ENCODE assay signal across 19 cellular contexts in the genomic region with DNA sequence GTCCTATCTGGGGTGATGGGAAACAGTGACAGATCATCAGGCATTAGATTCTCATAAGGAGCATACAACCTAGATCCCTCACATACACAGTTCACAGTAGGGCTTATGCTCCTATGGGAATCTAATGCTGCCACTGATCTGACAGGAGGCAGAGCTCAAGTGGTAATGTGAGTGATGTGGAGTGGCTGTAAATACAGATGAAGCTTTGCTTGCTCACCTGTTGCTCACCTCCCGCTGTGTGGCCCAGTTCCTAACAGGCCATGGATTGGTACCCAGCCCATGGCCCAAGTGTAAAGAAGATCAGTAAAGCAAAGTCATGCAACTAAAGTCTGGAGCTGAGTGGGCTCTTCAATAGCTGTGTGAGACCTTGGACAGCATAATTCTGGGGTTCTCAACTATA.
DNase-seq lines count a peak whose midpoint lies in the region; TF ChIP-seq lines count a peak whose summit lies in the region.
"Had no signal": no experiment of that assay in that cellular context is flagged by ENCODE, and none has a peak within 500 bp of the region (broad histone marks: within the 10 kb centered on the region; RNA-seq: fewer than 3 reads in every experiment).

No MANE protein-coding gene starts in this region.

- H3K27me3 ChIP-seq in colonic mucosa: no peaks in the 10 kb centered on the region
- H3K27me3 ChIP-seq: BLaER1 had no signal

- H3K27ac ChIP-seq in SK-N-MC (peak overlapping the region; percentile 99), colonic mucosa (no peak overlapping the region)
- H3K27ac ChIP-seq: 22Rv1, BLaER1, C4-2B, GM23248 had no signal

- H3K4me3 Mint-ChIP-seq in nephron progenitor cell: no peak overlapping the region
- H3K4me3 Mint-ChIP-seq: B cell; CD4-positive, CD25-positive, alpha-beta regulatory T cell; CD8-positive, alpha-beta T cell had no signal

- H3K27me3 Mint-ChIP-seq in nephron progenitor cell (ENCODE audit: low read depth, poor library complexity): peaks cover 3% of the 10 kb centered on the region
- H3K27me3 Mint-ChIP-seq: CD4-positive, CD25-positive, alpha-beta regulatory T cell had no signal

- no peaks in the 10 kb centered on the region for H3K4me1 ChIP-seq in colonic mucosa

- TF ChIP-seq CTCF in LNCaP clone FGC (IDR thresholded peaks at IDR 0.05; ENCODE audit: control insufficient read depth, extremely low read depth, insufficient read depth): no peak
- TF ChIP-seq CTCF in colonic mucosa (IDR thresholded peaks at IDR 0.05): no peak
- TF ChIP-seq CTCF in nephron progenitor cell (IDR thresholded peaks at IDR 0.05): no peak

- peaks cover 7% of the 10 kb centered on the region for H3K9me3 Mint-ChIP-seq in nephron progenitor cell
- H3K9me3 Mint-ChIP-seq: CD8-positive, alpha-beta T cell had no signal

- no peak overlapping the region for H3K27ac Mint-ChIP-seq in nephron progenitor cell
- H3K27ac Mint-ChIP-seq: B cell; CD4-positive, CD25-positive, alpha-beta regulatory T cell; CD8-positive, alpha-beta T cell had no signal

- H3K9me3 ChIP-seq in SK-N-MC (ENCODE audit: low read depth, low read length) (peaks cover 14% of the 10 kb centered on the region; the same call in 1 of the 2 replicates), colonic mucosa (no peaks in the 10 kb centered on the region)

- no peak overlapping the region for H3K4me3 ChIP-seq in LNCaP clone FGC (ENCODE audit: low read depth, low read length)
- no peak overlapping the region for H3K4me3 ChIP-seq in SK-N-MC
- no peak overlapping the region for H3K4me3 ChIP-seq in colonic mucosa
- H3K4me3 ChIP-seq: BLaER1, GM23248 had no signal

- H3K36me3 ChIP-seq in SK-N-MC (ENCODE audit: insufficient read depth, low read length): peaks cover 13% of the 10 kb centered on the region
- H3K36me3 ChIP-seq in colonic mucosa: no peaks in the 10 kb centered on the region
- H3K36me3 ChIP-seq: BLaER1 had no signal

- peak; percentile 61 for DNase-seq in DMS53 (lab: John Stamatoyannopoulos, UW)
- DNase-seq in DMS53 treated with DMSO at 0.1 percent for 48 hours (lab: John Stamatoyannopoulos, UW; ENCODE audit: unreplicated experiment): no peak
- peak; percentile 12 for DNase-seq in COLO668 (lab: John Stamatoyannopoulos, UW; ENCODE audit: unreplicated experiment)
- DNase-seq in LNCaP clone FGC (ENCODE audit: low read depth): peak; percentile 22
- no peak for DNase-seq in SK-N-MC (ENCODE audit: low read depth, low spot score)
- no peak for DNase-seq in colonic mucosa
- DNase-seq in activated gamma-delta T cell (lab: John Stamatoyannopoulos, UW): no peak
- DNase-seq in nephron progenitor cell: no peak
- DNase-seq: CD4-positive, CD25-positive, alpha-beta regulatory T cell; CD8-positive, alpha-beta T cell; DMS 273 treated with DMSO at 0.1 percent for 48 hours; DND-41; GM23248; H7; HCEC 1CT had no signal

- peaks cover 31% of the 10 kb centered on the region for H3K36me3 Mint-ChIP-seq in nephron progenitor cell (ENCODE audit: low read depth)
- H3K36me3 Mint-ChIP-seq: CD4-positive, CD25-positive, alpha-beta regulatory T cell; CD8-positive, alpha-beta T cell had no signal

- intact Hi-C loops in colonic mucosa (cut with DNase I): no loop called here

- peaks cover 23% of the 10 kb centered on the region for H3K4me1 Mint-ChIP-seq in nephron progenitor cell
- H3K4me1 Mint-ChIP-seq: CD4-positive, CD25-positive, alpha-beta regulatory T cell had no signal

- no peak overlapping the region for H3K9ac ChIP-seq in SK-N-MC (ENCODE audit: insufficient read length)
- H3K9ac ChIP-seq in colonic mucosa (ENCODE audit: low read depth in 2 of 2, low read length in 2 of 2): no peak overlapping the region
- H3K9ac ChIP-seq: BLaER1, GM23248 had no signal

Comparison
In these comparisons a context has a peak if more than half of its experiments do, and no peak if none do; other contexts are left out.
1. DNase-seq: peak in DMS53 (single experiment), COLO668 (single experiment) and LNCaP clone FGC (single experiment); none in DMS53 treated with DMSO at 0.1 percent for 48 hours (single experiment), SK-N-MC (single experiment), colonic mucosa (single experiment), activated gamma-delta T cell (single experiment) and nephron progenitor cell (single experiment).